In genomic region chr7:6437251-6437650, GRCh38 we compare ENCODE assay signal across 13 cellular contexts. TPM values are rescaled to one million over a fixed set of nuclear protein-coding genes. Genes with fewer than 3 reads are reported as not detected.
DNase-seq lines count a peak whose midpoint lies in the region; ATAC-seq and TF ChIP-seq lines count a peak whose summit lies in the region.
"Had no signal": no experiment of that assay in that cellular context is flagged by ENCODE, and none has a peak within 500 bp of the region (broad histone marks: within the 10 kb centered on the region; RNA-seq: fewer than 3 reads in every experiment).

No MANE protein-coding gene starts in this region.

- POLR2A ChIA-PET in activated CD4-positive, alpha-beta memory T cell treated with anti-CD3 and anti-CD28 coated beads for 36 hours (lab: Charles Lee) = interaction anchor here (0.5 to 2.1 kb wide), 4 partner anchors 8 to 263 kb away, joined by 3 to 6 read pairs (median 4); partner anchors contain the start of gene DAGLB
- POLR2A ChIA-PET in activated CD4-positive, alpha-beta memory T cell treated with anti-CD3 and anti-CD28 coated beads, Interleukin-2, amount 10 ng/mL, durations not matched to agents 7 days and 5 days (lab: Charles Lee) = interaction anchor here (1.0 to 3.5 kb wide), 3 partner anchors 10 to 64 kb away, joined by 3 to 39 read pairs (median 4); partner anchors contain the start of gene DAGLB
- POLR2A ChIA-PET in activated B cell treated with CpG ODN at 0.5 μM for 24 hours (lab: Charles Lee) = interaction anchor here (0.7 to 1.5 kb wide), 3 partner anchors 11 to 596 kb away, joined by 3 to 17 read pairs (median 5); partner anchors contain the start of gene DAGLB

- intact Hi-C loops in activated CD4-positive, alpha-beta memory T cell treated with anti-CD3 and anti-CD28 coated beads for 36 hours (cut with micrococcal nuclease) = no loop called here
- intact Hi-C loops in activated B cell treated with CpG ODN at 0.5 μM for 24 hours (cut with micrococcal nuclease) (no loop called here), thyroid gland (cut with DNase I) (loop anchor here (10.0 kb wide), 1 partner anchor 52 kb away; no protein-coding TSS in a partner anchor)

- peaks cover 10% of the 10 kb centered on the region for H3K36me3 Mint-ChIP-seq in activated CD4-positive, alpha-beta memory T cell treated with anti-CD3 and anti-CD28 coated beads for 36 hours
- H3K36me3 Mint-ChIP-seq in activated CD4-positive, alpha-beta memory T cell treated with anti-CD3 and anti-CD28 coated beads, Interleukin-2, amount 10 ng/mL, durations not matched to agents 7 days and 5 days (ENCODE audit: low read depth) = peaks cover 40% of the 10 kb centered on the region
- peaks cover 25% of the 10 kb centered on the region for H3K36me3 Mint-ChIP-seq in activated B cell treated with CpG ODN at 0.5 μM for 24 hours (ENCODE audit: low read depth)
- H3K36me3 Mint-ChIP-seq in stimulated activated effector memory CD8-positive, alpha-beta T cell treated with anti-CD3 and anti-CD28 coated beads, Interleukin-12 subunit alpha, Interleukin-12 subunit beta, amount 100 ng/mL, for 72 hours = peaks cover 50% of the 10 kb centered on the region

- no peaks in the 10 kb centered on the region for H3K27me3 ChIP-seq in thyroid gland
- H3K27me3 ChIP-seq: upper lobe of right lung had no signal

- H3K9me3 ChIP-seq in thyroid gland = no peaks in the 10 kb centered on the region
- H3K9me3 ChIP-seq: upper lobe of right lung had no signal

- H3K36me3 ChIP-seq in thyroid gland = peaks cover 4 to 5% of the 10 kb centered on the region in 2 donors

- no peak overlapping the region for H3K27ac ChIP-seq in thyroid gland

- no peak overlapping the region for H3K4me3 ChIP-seq in epithelial cell of esophagus (ENCODE audit: low read length)
- H3K4me3 ChIP-seq in thyroid gland (replicated peaks in 1 of 3) = no peak overlapping the region
- H3K4me3 ChIP-seq: upper lobe of right lung had no signal

- H3K4me1 Mint-ChIP-seq in activated CD4-positive, alpha-beta memory T cell treated with anti-CD3 and anti-CD28 coated beads for 36 hours (ENCODE audit: low read depth) = peaks cover 36% of the 10 kb centered on the region
- H3K4me1 Mint-ChIP-seq in activated CD4-positive, alpha-beta memory T cell treated with anti-CD3 and anti-CD28 coated beads, Interleukin-2, amount 10 ng/mL, durations not matched to agents 7 days and 5 days = peaks cover 41% of the 10 kb centered on the region
- H3K4me1 Mint-ChIP-seq in activated B cell treated with CpG ODN at 0.5 μM for 24 hours = peaks cover 45% of the 10 kb centered on the region
- peaks cover 20% of the 10 kb centered on the region for H3K4me1 Mint-ChIP-seq in stimulated activated effector memory CD8-positive, alpha-beta T cell treated with anti-CD3 and anti-CD28 coated beads, Interleukin-12 subunit alpha, Interleukin-12 subunit beta, amount 100 ng/mL, for 72 hours

- DNase-seq in activated CD4-positive, alpha-beta memory T cell treated with anti-CD3 and anti-CD28 coated beads for 36 hours = peak; percentile 61
- no peak for DNase-seq in activated CD4-positive, alpha-beta memory T cell treated with anti-CD3 and anti-CD28 coated beads, Interleukin-2, amount 10 ng/mL, durations not matched to agents 7 days and 5 days
- DNase-seq in activated B cell treated with CpG ODN at 0.5 μM for 24 hours = no peak
- peak; percentile 24 for DNase-seq in epithelial cell of esophagus (ENCODE audit: low read depth)
- DNase-seq in stimulated activated effector memory CD8-positive, alpha-beta T cell treated with anti-CD3 and anti-CD28 coated beads, Interleukin-12 subunit alpha, Interleukin-12 subunit beta, amount 100 ng/mL, for 72 hours (ENCODE audit: low spot score in 2 of 2) = no peak
- DNase-seq in thyroid gland = no peak
- DNase-seq in NCI-H2227 treated with DMSO at 0.1 percent for 48 hours (lab: John Stamatoyannopoulos, UW) = no peak
- DNase-seq: DMS 273 treated with DMSO at 0.1 percent for 48 hours, Karpas-422, naive B cell, upper lobe of right lung had no signal

- no peak for TF ChIP-seq POLR2A in thyroid gland (IDR thresholded peaks at IDR 0.05)

- no peak overlapping the region for H3K4me3 Mint-ChIP-seq in activated CD4-positive, alpha-beta memory T cell treated with anti-CD3 and anti-CD28 coated beads for 36 hours
- H3K4me3 Mint-ChIP-seq in activated CD4-positive, alpha-beta memory T cell treated with anti-CD3 and anti-CD28 coated beads, Interleukin-2, amount 10 ng/mL, durations not matched to agents 7 days and 5 days = no peak overlapping the region
- H3K4me3 Mint-ChIP-seq in activated B cell treated with CpG ODN at 0.5 μM for 24 hours = no peak overlapping the region
- H3K4me3 Mint-ChIP-seq in stimulated activated effector memory CD8-positive, alpha-beta T cell treated with anti-CD3 and anti-CD28 coated beads, Interleukin-12 subunit alpha, Interleukin-12 subunit beta, amount 100 ng/mL, for 72 hours = no peak overlapping the region

- H3K27me3 Mint-ChIP-seq in activated CD4-positive, alpha-beta memory T cell treated with anti-CD3 and anti-CD28 coated beads for 36 hours = no peaks in the 10 kb centered on the region
- no peaks in the 10 kb centered on the region for H3K27me3 Mint-ChIP-seq in activated CD4-positive, alpha-beta memory T cell treated with anti-CD3 and anti-CD28 coated beads, Interleukin-2, amount 10 ng/mL, durations not matched to agents 7 days and 5 days
- H3K27me3 Mint-ChIP-seq in activated B cell treated with CpG ODN at 0.5 μM for 24 hours = no peaks in the 10 kb centered on the region
- H3K27me3 Mint-ChIP-seq: naive B cell had no signal

- H3K4me1 ChIP-seq in thyroid gland = peaks cover 6 to 25% of the 10 kb centered on the region in 2 donors

- WGBS in thyroid gland, 2 donors = 92 to 94% methylated on average over 6 of the region's 6 CpGs

- ATAC-seq in activated B cell treated with CpG ODN at 0.5 μM for 24 hours (ENCODE audit: low read depth) = no peak
- ATAC-seq in stimulated activated effector memory CD8-positive, alpha-beta T cell treated with anti-CD3 and anti-CD28 coated beads, Interleukin-12 subunit alpha, Interleukin-12 subunit beta, amount 100 ng/mL, for 72 hours = peak; percentile 53
- no peak for ATAC-seq in HG03045 (IDR thresholded peaks at IDR 0.05; ENCODE audit: unreplicated experiment)
- ATAC-seq: SK-N-SH treated with all-trans-retinoic acid at 6 μM for 48 hours, upper lobe of right lung had no signal

- H3K27ac Mint-ChIP-seq in activated CD4-positive, alpha-beta memory T cell treated with anti-CD3 and anti-CD28 coated beads for 36 hours = no peak overlapping the region
- no peak overlapping the region for H3K27ac Mint-ChIP-seq in activated CD4-positive, alpha-beta memory T cell treated with anti-CD3 and anti-CD28 coated beads, Interleukin-2, amount 10 ng/mL, durations not matched to agents 7 days and 5 days
- peak overlapping the region; percentile 41 for H3K27ac Mint-ChIP-seq in activated B cell treated with CpG ODN at 0.5 μM for 24 hours
- no peak overlapping the region for H3K27ac Mint-ChIP-seq in stimulated activated effector memory CD8-positive, alpha-beta T cell treated with anti-CD3 and anti-CD28 coated beads, Interleukin-12 subunit alpha, Interleukin-12 subunit beta, amount 100 ng/mL, for 72 hours

- TF ChIP-seq CTCF in activated B cell treated with CpG ODN at 0.5 μM for 24 hours (IDR thresholded peaks at IDR 0.05) (no peak), epithelial cell of esophagus (IDR thresholded peaks at IDR 0.05; ENCODE audit: insufficient read depth, low read depth, low read length, missing control alignments) (no peak), thyroid gland (IDR thresholded peaks at IDR 0.05) (no peak)

- CTCF ChIA-PET in activated CD4-positive, alpha-beta memory T cell treated with anti-CD3 and anti-CD28 coated beads for 36 hours (lab: Charles Lee) = interaction anchor here (0.6 to 2.0 kb wide), 6 partner anchors 9 to 1684 kb away, joined by 3 to 11 read pairs (median 4); partner anchors contain the start of gene DAGLB
- CTCF ChIA-PET in activated CD4-positive, alpha-beta memory T cell treated with anti-CD3 and anti-CD28 coated beads, Interleukin-2, amount 10 ng/mL, durations not matched to agents 7 days and 5 days (lab: Charles Lee) = interaction anchor here (0.9 to 3.3 kb wide), 7 partner anchors 11 to 440 kb away, joined by 3 to 15 read pairs (median 4); partner anchors contain the start of gene DAGLB
- CTCF ChIA-PET in activated B cell treated with CpG ODN at 0.5 μM for 24 hours (lab: Charles Lee) = interaction anchor here (0.8 to 2.5 kb wide), 4 partner anchors 9 to 440 kb away, joined by 3 to 7 read pairs (median 4); no protein-coding TSS in a partner anchor

- H3K9me3 Mint-ChIP-seq in activated CD4-positive, alpha-beta memory T cell treated with anti-CD3 and anti-CD28 coated beads for 36 hours = no peaks in the 10 kb centered on the region
- H3K9me3 Mint-ChIP-seq in activated CD4-positive, alpha-beta memory T cell treated with anti-CD3 and anti-CD28 coated beads, Interleukin-2, amount 10 ng/mL, durations not matched to agents 7 days and 5 days = no peaks in the 10 kb centered on the region
- H3K9me3 Mint-ChIP-seq in activated B cell treated with CpG ODN at 0.5 μM for 24 hours = no peaks in the 10 kb centered on the region
- no peaks in the 10 kb centered on the region for H3K9me3 Mint-ChIP-seq in stimulated activated effector memory CD8-positive, alpha-beta T cell treated with anti-CD3 and anti-CD28 coated beads, Interleukin-12 subunit alpha, Interleukin-12 subunit beta, amount 100 ng/mL, for 72 hours
- H3K9me3 Mint-ChIP-seq: naive B cell had no signal

RNA-seq across cellular contexts. Expression of gene DAGLB, which starts 10.5 kb away (rescaled TPM):
- 10 to 100 TPM; 12.8 to 13.6 TPM for total RNA-seq in activated CD4-positive, alpha-beta memory T cell treated with anti-CD3 and anti-CD28 coated beads for 36 hours
- 10 to 100 TPM; 15.7 to 16.5 TPM for total RNA-seq in activated CD4-positive, alpha-beta memory T cell treated with anti-CD3 and anti-CD28 coated beads, Interleukin-2, amount 10 ng/mL, durations not matched to agents 7 days and 5 days
- total RNA-seq in activated B cell treated with CpG ODN at 0.5 μM for 24 hours (13.3 and 18.3 TPM in 2 replicates), thyroid gland (10 to 100 TPM; 14.1 to 18.4 (median 16.2) TPM)

RNA-seq across cellular contexts. Expression of gene KDELR2, which starts 46.7 kb away (rescaled TPM):
- 10 to 100 TPM; 72.5 to 80.2 TPM for total RNA-seq in activated CD4-positive, alpha-beta memory T cell treated with anti-CD3 and anti-CD28 coated beads for 36 hours
- total RNA-seq in activated CD4-positive, alpha-beta memory T cell treated with anti-CD3 and anti-CD28 coated beads, Interleukin-2, amount 10 ng/mL, durations not matched to agents 7 days and 5 days = 10 to 100 TPM; 64.1 to 72.1 TPM
- total RNA-seq in activated B cell treated with CpG ODN at 0.5 μM for 24 hours (33.5 TPM in 2 replicates), thyroid gland (100 to 1,000 TPM; 113 to 203 (median 147) TPM)

Comparison
In these comparisons a context has a peak if more than half of its experiments do, and no peak if none do; other contexts are left out.
1. DNase-seq: peak in activated CD4-positive, alpha-beta memory T cell treated with anti-CD3 and anti-CD28 coated beads for 36 hours (single experiment) and epithelial cell of esophagus (single experiment); none in activated CD4-positive, alpha-beta memory T cell treated with anti-CD3 and anti-CD28 coated beads, Interleukin-2, amount 10 ng/mL, durations not matched to agents 7 days and 5 days (single experiment), activated B cell treated with CpG ODN at 0.5 μM for 24 hours (single experiment), stimulated activated effector memory CD8-positive, alpha-beta T cell treated with anti-CD3 and anti-CD28 coated beads, Interleukin-12 subunit alpha, Interleukin-12 subunit beta, amount 100 ng/mL, for 72 hours (0 of 2), thyroid gland (0 of 2) and NCI-H2227 treated with DMSO at 0.1 percent for 48 hours (single experiment).